In the genomic region with DNA sequence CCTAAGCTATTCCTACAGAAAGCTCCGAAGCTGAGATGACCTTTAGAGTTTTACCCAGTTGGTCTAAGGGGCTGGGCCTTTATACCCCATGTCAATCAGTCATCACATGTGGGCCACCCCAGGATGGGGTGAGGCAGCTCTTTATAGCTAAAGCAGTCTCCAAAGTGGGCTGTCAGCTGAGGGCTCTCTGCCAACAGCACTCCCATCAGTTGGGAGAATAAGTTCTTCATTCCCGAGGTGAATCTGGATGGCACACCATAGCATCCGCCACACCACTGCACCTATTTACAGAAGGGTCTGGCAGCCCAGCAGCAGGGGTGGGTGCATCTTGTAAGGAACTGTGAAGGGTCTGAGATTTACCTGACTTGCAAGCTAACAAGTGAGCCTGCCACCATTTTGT, we compare ENCODE assay signal across 9 cellular contexts.
"Had no signal": no experiment of that assay in that cellular context is flagged by ENCODE, and none has a peak within 500 bp of the region (broad histone marks: within the 10 kb centered on the region; RNA-seq: fewer than 3 reads in every experiment).

No MANE protein-coding gene starts in this region.

- H3K4me1 Mint-ChIP-seq: GM23338, H9 had no signal

- DNase-seq: GM23248, GOT3, H7, H9, HCEC 1CT, HFFc6 had no signal

- H3K9me3 ChIP-seq: HAP-1 had no signal

- ATAC-seq: GM23338, HCT116 had no signal

- H3K4me3 ChIP-seq: GM23248, GM23338, HAP-1 had no signal

- H3K27ac ChIP-seq: GM23248 had no signal

- H3K27ac Mint-ChIP-seq: GM23338, H9, HFFc6 had no signal

- H3K9ac ChIP-seq: GM23248 had no signal

- H3K4me1 ChIP-seq: HAP-1 had no signal

- H2AFZ ChIP-seq: GM23248, GM23338 had no signal

- H3K4me2 ChIP-seq: GM23338 had no signal

- H3K4me3 Mint-ChIP-seq: GM23338, H9, HFFc6 had no signal
